Comparison of ENCODE assay signal across 8 cellular contexts in genomic region chr1:248858891-248859889, GRCh38. TPM values are rescaled to one million over a fixed set of nuclear protein-coding genes. Genes with fewer than 3 reads are reported as not detected.
DNase-seq lines count a peak whose midpoint lies in the region; ATAC-seq, FAIRE-seq and TF ChIP-seq lines count a peak whose summit lies in the region.

Gene ZNF692 (minus strand): TSS chr1:248859085. CDS start chr1:248858309, 776 bp downstream.

- peak within 1 kb of the TSS; percentile 89 for H3K9ac ChIP-seq in iPS-20b (ENCODE audit: low read depth, low read length)

- ATAC-seq in GM18907 (IDR thresholded peaks at IDR 0.05; ENCODE audit: unreplicated experiment) (peak; percentile 83), HG03139 (IDR thresholded peaks at IDR 0.05; ENCODE audit: unreplicated experiment) (peak; percentile 79)

- peaks cover 5% of the 10 kb centered on the region; the same call in 1 of the 2 replicates for H3K4me1 ChIP-seq in iPS-20b (ENCODE audit: insufficient read depth, low read length)
- peaks cover 2% of the 10 kb centered on the region in 2 donors for H3K4me1 ChIP-seq in small intestine (ENCODE audit: control insufficient read depth in 2 of 2, insufficient read depth in 1 of 2, low read depth in 1 of 2, low read length in 1 of 2)

- FAIRE-seq in small intestine (lab: Jason Lieb, UNC), result no peak

- in situ Hi-C loops in T47D (cut with HindIII; ENCODE audit: low pct_unique_long_range_greater_than_20kb, low sequenced_read_pairs), result no loop called here

- H3K36me3 ChIP-seq in iPS-20b (ENCODE audit: insufficient read depth, low read depth, low read length) (peaks cover 22% of the 10 kb centered on the region), small intestine (ENCODE audit: control insufficient read depth in 2 of 2, insufficient read depth in 2 of 2, low read length in 2 of 2) (no peaks in the 10 kb centered on the region)

- no peaks in the 10 kb centered on the region for H3K9me3 ChIP-seq in iPS-20b (ENCODE audit: insufficient read depth, low read depth, low read length)
- H3K9me3 ChIP-seq in small intestine (ENCODE audit: control insufficient read depth, low read depth), result no peaks in the 10 kb centered on the region

- H3K27me3 ChIP-seq in iPS-20b (ENCODE audit: insufficient read depth, low read length), result peaks cover 38% of the 10 kb centered on the region
- no peaks in the 10 kb centered on the region for H3K27me3 ChIP-seq in small intestine (ENCODE audit: control insufficient read depth in 2 of 2, insufficient read depth in 2 of 2, low read length in 2 of 2)

- TF ChIP-seq CTCF in AG04449 (IDR thresholded peaks at IDR 0.05; ENCODE audit: insufficient read depth, low read length, missing control alignments) (no peak), VCaP (conservative IDR thresholded peaks at IDR 0.05) (no peak)

- CTCF ChIA-PET in AG04449 (lab: Yijun Ruan, JAX), result interaction anchor here (1.0 to 3.8 kb wide), 9 partner anchors 10 to 47 kb away, joined by 3 to 21 read pairs (median 6); partner anchors contain the start of genes PGBD2, SH3BP5L and ZNF672

- peak within 1 kb of the TSS; percentile 98 for H3K27ac ChIP-seq in VCaP
- H3K27ac ChIP-seq in iPS-20b (ENCODE audit: low read length), result peak within 1 kb of the TSS; percentile 36
- H3K27ac ChIP-seq in small intestine (ENCODE audit: low read depth in 1 of 2, low read length in 1 of 2), result peak within 1 kb of the TSS; percentile 66 to 93

- DNase-seq in AG04449 (ENCODE audit: low read depth, low spot score) (peak; percentile 77), NCI-H2196 (lab: John Stamatoyannopoulos, UW; ENCODE audit: unreplicated experiment) (peak; percentile 84), T47D (ENCODE audit: low read depth in 1 of 2, low spot score in 1 of 2) (peak; percentile 93 to 98), small intestine (peak; percentile 97)

- peak within 1 kb of the TSS; percentile 81 for H3K4me3 ChIP-seq in AG04449 (ENCODE audit: low read depth, low read length)
- H3K4me3 ChIP-seq in iPS-20b (ENCODE audit: low read length), result peak within 1 kb of the TSS; percentile 78
- peak within 1 kb of the TSS; percentile 49 to 60 for H3K4me3 ChIP-seq in small intestine (ENCODE audit: low read depth in 1 of 2, low read length in 2 of 2)

- POLR2A ChIA-PET in AG04449 (lab: Yijun Ruan, JAX), result interaction anchor here (0.5 to 3.5 kb wide), 6 partner anchors 14 to 69 kb away, joined by 3 to 27 read pairs (median 4); partner anchors contain the start of gene ZNF672

- WGBS in small intestine, 3 donors, result 5 to 10% (median 9%) methylated on average over 47 to 62 of the region's 62 CpGs

RNA-seq across cellular contexts. Expression of gene ZNF692, which starts in this region (rescaled TPM):
- 100 to 1,000 TPM in 1 of 3 donors, 10 to 100 TPM in 2; 42.2 to 124 (median 94.0) TPM for polyA plus RNA-seq in small intestine

Comparison
In these comparisons a context has a peak if more than half of its experiments do, and no peak if none do; other contexts are left out.
1. Peak in every context shown above with its lines: DNase-seq, ATAC-seq, H3K4me3 ChIP-seq and H3K27ac ChIP-seq.
2. H3K27ac ChIP-seq: peak in every context shown above with its lines; median percentile 98 in VCaP; 80 in small intestine; 36 in iPS-20b.